ENCODE assay signal across 18 cellular contexts in genomic region chr4:91359714-91360051, GRCh38.
DNase-seq lines count a peak whose midpoint lies in the region; ATAC-seq and TF ChIP-seq lines count a peak whose summit lies in the region.
"Had no signal": no experiment of that assay in that cellular context is flagged by ENCODE, and none has a peak within 500 bp of the region (broad histone marks: within the 10 kb centered on the region; RNA-seq: fewer than 3 reads in every experiment).

No MANE protein-coding gene starts in this region.

- peaks cover 17% of the 10 kb centered on the region for H3K4me1 ChIP-seq in body of pancreas
- H3K4me1 ChIP-seq: Peyer's patch had no signal

- H3K4me1 Mint-ChIP-seq in Calu3 (ENCODE audit: low read depth, unreplicated experiment) (peaks cover 28% of the 10 kb centered on the region), progenitor cell of endocrine pancreas (ENCODE audit: low read depth) (no peaks in the 10 kb centered on the region)
- no peaks in the 10 kb centered on the region for H3K4me1 Mint-ChIP-seq in activated CD4-positive, alpha-beta memory T cell treated with anti-CD3 and anti-CD28 coated beads, Interleukin-2, amount 10 ng/mL, durations not matched to agents 7 days and 5 days

- CTCF ChIA-PET in Calu3 (lab: Charles Lee) = no interaction called here
- CTCF ChIA-PET in activated CD4-positive, alpha-beta memory T cell treated with anti-CD3 and anti-CD28 coated beads, Interleukin-2, amount 10 ng/mL, durations not matched to agents 7 days and 5 days (lab: Charles Lee) = no interaction called here

- H3K27ac Mint-ChIP-seq in Calu3 (ENCODE audit: unreplicated experiment) = peak overlapping the region; percentile 100
- no peak overlapping the region for H3K27ac Mint-ChIP-seq in activated CD4-positive, alpha-beta memory T cell treated with anti-CD3 and anti-CD28 coated beads, Interleukin-2, amount 10 ng/mL, durations not matched to agents 7 days and 5 days
- H3K27ac Mint-ChIP-seq in progenitor cell of endocrine pancreas = no peak overlapping the region

- H3K27me3 ChIP-seq in body of pancreas = no peaks in the 10 kb centered on the region
- H3K27me3 ChIP-seq: Peyer's patch had no signal

- intact Hi-C loops in Calu3 (cut with micrococcal nuclease; ENCODE audit: unreplicated experiment) = loop anchor here (5.0 to 10.0 kb wide), 2 partner anchors 102 to 145 kb away; no protein-coding TSS in a partner anchor
- intact Hi-C loops in body of pancreas (cut with DNase I) = no loop called here

- peak; percentile 6 for ATAC-seq in GM19023 (IDR thresholded peaks at IDR 0.05; ENCODE audit: unreplicated experiment)
- peak; percentile 34 for ATAC-seq in HG03175 (IDR thresholded peaks at IDR 0.05; ENCODE audit: unreplicated experiment)
- ATAC-seq in body of pancreas = peak; percentile 45

- H3K4me3 Mint-ChIP-seq in Calu3 (ENCODE audit: low read depth, unreplicated experiment) (no peak overlapping the region), progenitor cell of endocrine pancreas (ENCODE audit: low read depth) (no peak overlapping the region)
- H3K4me3 Mint-ChIP-seq in activated CD4-positive, alpha-beta memory T cell treated with anti-CD3 and anti-CD28 coated beads, Interleukin-2, amount 10 ng/mL, durations not matched to agents 7 days and 5 days = no peak overlapping the region

- H3K36me3 Mint-ChIP-seq in Calu3 (ENCODE audit: insufficient read depth, unreplicated experiment) = peaks cover 18% of the 10 kb centered on the region
- no peaks in the 10 kb centered on the region for H3K36me3 Mint-ChIP-seq in activated CD4-positive, alpha-beta memory T cell treated with anti-CD3 and anti-CD28 coated beads, Interleukin-2, amount 10 ng/mL, durations not matched to agents 7 days and 5 days (ENCODE audit: low read depth)
- H3K36me3 Mint-ChIP-seq in progenitor cell of endocrine pancreas (ENCODE audit: insufficient read depth) = no peaks in the 10 kb centered on the region

- TF ChIP-seq POLR2A in body of pancreas (IDR thresholded peaks at IDR 0.05) = no peak

- no peak overlapping the region for H3K4me3 ChIP-seq in body of pancreas
- H3K4me3 ChIP-seq: Peyer's patch had no signal

- peak overlapping the region in 3 of 4 donors; percentile 62 to 83 (median 74) for H3K27ac ChIP-seq in body of pancreas
- H3K27ac ChIP-seq: 22Rv1, C4-2B, Peyer's patch had no signal

- no peaks in the 10 kb centered on the region for H3K36me3 ChIP-seq in body of pancreas (replicated peaks in 1 of 2; ENCODE audit: insufficient read depth in 1 of 2, low read depth in 2 of 2)
- H3K36me3 ChIP-seq: Peyer's patch had no signal

- H3K9me3 Mint-ChIP-seq in Calu3 (ENCODE audit: low read depth, unreplicated experiment) = no peaks in the 10 kb centered on the region
- H3K9me3 Mint-ChIP-seq in activated CD4-positive, alpha-beta memory T cell treated with anti-CD3 and anti-CD28 coated beads, Interleukin-2, amount 10 ng/mL, durations not matched to agents 7 days and 5 days = peaks cover 2% of the 10 kb centered on the region
- no peaks in the 10 kb centered on the region for H3K9me3 Mint-ChIP-seq in progenitor cell of endocrine pancreas (ENCODE audit: low read depth)

- no peak for TF ChIP-seq CTCF in Calu3 (IDR thresholded peaks at IDR 0.05; ENCODE audit: unreplicated experiment)
- no peak for TF ChIP-seq CTCF in body of pancreas (IDR thresholded peaks at IDR 0.05)
- TF ChIP-seq CTCF in progenitor cell of endocrine pancreas (IDR thresholded peaks at IDR 0.05; ENCODE audit: unreplicated experiment) = no peak

- WGBS in body of pancreas, 2 donors = 21 to 24% methylated on average over 3 of the region's 3 CpGs

- H3K9me3 ChIP-seq in body of pancreas = no peaks in the 10 kb centered on the region
- H3K9me3 ChIP-seq: Peyer's patch had no signal

- H3K27me3 Mint-ChIP-seq in Calu3 (ENCODE audit: unreplicated experiment) (no peaks in the 10 kb centered on the region), progenitor cell of endocrine pancreas (no peaks in the 10 kb centered on the region)
- no peaks in the 10 kb centered on the region for H3K27me3 Mint-ChIP-seq in activated CD4-positive, alpha-beta memory T cell treated with anti-CD3 and anti-CD28 coated beads, Interleukin-2, amount 10 ng/mL, durations not matched to agents 7 days and 5 days

- POLR2A ChIA-PET in activated CD4-positive, alpha-beta memory T cell treated with anti-CD3 and anti-CD28 coated beads, Interleukin-2, amount 10 ng/mL, durations not matched to agents 7 days and 5 days (lab: Charles Lee) = no interaction called here

- BruUV-seq in Calu3 (replicated peaks; lab: Mats Ljungman, UMichigan) = no TSS peak

- DNase-seq in Calu3 (no peak), body of pancreas (no peak), hepatic stellate cell (ENCODE audit: low spot score) (no peak), progenitor cell of endocrine pancreas (ENCODE audit: low spot score, unreplicated experiment) (no peak)
- no peak for DNase-seq in activated CD4-positive, alpha-beta memory T cell treated with anti-CD3 and anti-CD28 coated beads, Interleukin-2, amount 10 ng/mL, durations not matched to agents 7 days and 5 days
- DNase-seq in activated CD4-positive, alpha-beta T cell treated with anti-CD3 and anti-CD28 coated beads for 4 hours = no peak
- DNase-seq: AML-193, DMS79 treated with DMSO at 0.1 percent for 48 hours, IMR-90, NCI-H1436, NCI-H2029, NCI-H526, Peyer's patch, SW 1271 had no signal
